Comparison of ENCODE assay signal across 18 cellular contexts in the genomic region with DNA sequence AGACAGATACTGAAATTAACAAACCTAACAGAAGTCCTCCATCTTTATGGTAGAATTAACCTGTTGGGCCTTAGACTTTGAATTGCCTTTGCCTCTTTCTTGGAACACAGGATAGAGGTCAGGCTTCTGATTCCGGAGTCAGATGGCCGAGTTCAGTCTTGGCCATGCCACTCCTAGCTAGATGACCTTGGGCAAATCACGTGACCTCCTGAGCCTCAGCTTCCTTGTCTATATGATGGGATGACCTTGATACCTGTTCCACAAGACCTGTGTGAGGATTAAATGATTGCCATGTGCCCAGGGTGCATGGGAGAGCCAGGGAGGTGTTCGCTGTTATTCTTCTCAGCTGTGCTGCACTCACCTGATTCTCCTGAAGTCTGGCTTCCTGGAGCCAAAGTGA.
"Had no signal": no experiment of that assay in that cellular context is flagged by ENCODE, and none has a peak within 500 bp of the region (broad histone marks: within the 10 kb centered on the region; RNA-seq: fewer than 3 reads in every experiment).

No MANE protein-coding gene starts in this region.

- H3K9me3 ChIP-seq: adrenal gland, esophagus muscularis mucosa, tibial artery, uterus had no signal

- H3K27ac Mint-ChIP-seq: activated CD8-positive, alpha-beta T cell treated with anti-CD3 and anti-CD28 coated beads for 36 hours; activated naive CD4-positive, alpha-beta T cell treated with anti-CD3 and anti-CD28 coated beads, Interleukin-2, amount 50 U/mL, for 24 hours had no signal

- H3K9me3 Mint-ChIP-seq: activated CD8-positive, alpha-beta T cell treated with anti-CD3 and anti-CD28 coated beads for 36 hours; activated naive CD4-positive, alpha-beta T cell treated with anti-CD3 and anti-CD28 coated beads, Interleukin-2, amount 50 U/mL, for 24 hours; activated T-cell treated with anti-CD3 and anti-CD28 coated beads, Interleukin-2, amount 50 U/mL, for 4 hours; neural crest cell had no signal

- DNase-seq: activated CD4-positive, alpha-beta T cell treated with anti-CD3 and anti-CD28 coated beads for 48 hours; activated CD8-positive, alpha-beta T cell treated with anti-CD3 and anti-CD28 coated beads for 36 hours; activated effector memory CD4-positive, alpha-beta T cell treated with anti-CD3 and anti-CD28 coated beads, Interleukin-2, amount 50 U/mL, for 16 hours; activated T-cell treated with anti-CD3 and anti-CD28 coated beads, Interleukin-2, amount 50 U/mL, for 4 hours; adrenal gland; hippocampal formation; kidney glomerular epithelial cell; stimulated activated CD4-positive, alpha-beta T cell treated with anti-CD3 and anti-CD28 coated beads, Interleukin-1b, Interleukin-23, amount 100 ng/mL, for 48 hours; T-helper 1 cell; tibial artery; uterus; WERI-Rb-1 had no signal

- H3K4me3 Mint-ChIP-seq: activated CD8-positive, alpha-beta T cell treated with anti-CD3 and anti-CD28 coated beads for 36 hours; activated naive CD4-positive, alpha-beta T cell treated with anti-CD3 and anti-CD28 coated beads, Interleukin-2, amount 50 U/mL, for 24 hours; activated T-cell treated with anti-CD3 and anti-CD28 coated beads, Interleukin-2, amount 50 U/mL, for 4 hours; neural crest cell had no signal

- H3K27me3 Mint-ChIP-seq: activated CD8-positive, alpha-beta T cell treated with anti-CD3 and anti-CD28 coated beads for 36 hours; activated naive CD4-positive, alpha-beta T cell treated with anti-CD3 and anti-CD28 coated beads, Interleukin-2, amount 50 U/mL, for 24 hours had no signal

- FAIRE-seq: colon had no signal

- H3K27me3 ChIP-seq: adrenal gland, cardiac muscle cell, esophagus muscularis mucosa, uterus had no signal

- H3K4me3 ChIP-seq: adrenal gland, cardiac muscle cell, esophagus muscularis mucosa, tibial artery, uterus had no signal

- H3K27ac ChIP-seq: adrenal gland, cardiac muscle cell, esophagus muscularis mucosa, tibial artery, uterus, WERI-Rb-1 had no signal

- ATAC-seq: activated CD8-positive, alpha-beta T cell treated with anti-CD3 and anti-CD28 coated beads for 36 hours; activated T-cell treated with anti-CD3 and anti-CD28 coated beads, Interleukin-2, amount 50 U/mL, for 4 hours; sciatic nerve had no signal

- H3K36me3 ChIP-seq: uterus, WERI-Rb-1 had no signal
